1 cellular context compared by ENCODE assay signal in genomic region chr1:205894119-205894518, GRCh38.
TF ChIP-seq lines count a peak whose summit lies in the region.

No MANE protein-coding gene starts in this region.

TF ChIP-seq in SK-N-SH, 30 proteins besides CTCF, POLR2A, EP300 and RAD21:
- peak; percentile 66 for TF ChIP-seq GATA2 (CRISPR knock-in tag; IDR thresholded peaks at IDR 0.05)
